ENCODE assay signal across 23 cellular contexts in the genomic region with DNA sequence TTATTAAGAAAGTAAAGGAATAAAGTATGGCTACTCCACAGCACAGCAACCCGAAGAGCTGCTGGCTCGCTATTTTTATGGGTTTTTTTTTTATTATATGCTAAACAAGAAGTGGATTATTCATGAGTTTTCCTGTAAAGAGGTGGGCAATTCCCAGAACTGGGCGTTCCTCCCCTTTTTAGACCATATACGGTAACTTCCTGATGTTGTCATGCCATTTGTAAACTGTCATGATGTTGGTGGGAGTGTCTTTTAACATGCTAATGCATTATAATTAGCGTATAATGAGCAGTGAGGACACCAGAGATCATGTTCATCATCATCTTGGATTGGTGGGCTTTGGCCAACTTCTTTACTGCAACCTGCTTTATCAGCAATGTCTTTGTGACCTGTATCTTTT.
DNase-seq lines count a peak whose midpoint lies in the region; ATAC-seq and TF ChIP-seq lines count a peak whose summit lies in the region.
"Had no signal": no experiment of that assay in that cellular context is flagged by ENCODE, and none has a peak within 500 bp of the region (broad histone marks: within the 10 kb centered on the region; RNA-seq: fewer than 3 reads in every experiment).

No MANE protein-coding gene starts in this region.

- peak overlapping the region; percentile 17 for H3K27ac Mint-ChIP-seq in T-helper 17 cell
- H3K27ac Mint-ChIP-seq: CD14-positive monocyte; CD4-positive, alpha-beta T cell had no signal

- H3K36me3 ChIP-seq in A673 (ENCODE audit: insufficient read depth, low read length, poor library complexity, severe bottlenecking) (no peaks in the 10 kb centered on the region), mesendoderm (ENCODE audit: control insufficient read depth, insufficient read depth, low read length) (no peaks in the 10 kb centered on the region), ovary (no peaks in the 10 kb centered on the region), heart left ventricle (no peaks in the 10 kb centered on the region)
- H3K36me3 ChIP-seq: BE2C had no signal

- CTCF ChIA-PET in A673 (lab: Charles Lee) = no interaction called here

- no peak overlapping the region for H4K5ac ChIP-seq in mesendoderm (ENCODE audit: low read length)

- POLR2A ChIA-PET in A673 (lab: Charles Lee; ENCODE audit: low non-redundant PET) = no interaction called here

- no peak overlapping the region for H3K56ac ChIP-seq in mesendoderm (ENCODE audit: low read length)

- H3K4me2 ChIP-seq in mesendoderm (ENCODE audit: low read length) = no peak overlapping the region
- H3K4me2 ChIP-seq: BLaER1 treated with 17β-estradiol and CSF1 and Interleukin-3, amounts not matched to agents 10 nM and 100 nM had no signal

- intact Hi-C loops in A673 (cut with micrococcal nuclease; ENCODE audit: unreplicated experiment) = no loop called here
- intact Hi-C loops in ovary (cut with DNase I) = no loop called here
- intact Hi-C loops in heart left ventricle (cut with DNase I) = no loop called here

- TF ChIP-seq CTCF in A673 (conservative IDR thresholded peaks at IDR 0.05; ENCODE audit: low read depth, low read length) (no peak), ovary (IDR thresholded peaks at IDR 0.05) (no peak), heart left ventricle (IDR thresholded peaks at IDR 0.05) (no peak)

- TF ChIP-seq POLR2A in ovary (IDR thresholded peaks at IDR 0.05) = no peak
- TF ChIP-seq POLR2A in heart left ventricle (IDR thresholded peaks at IDR 0.05) = no peak

- no peak overlapping the region for H3K4me3 ChIP-seq in A673 (ENCODE audit: low read depth, low read length, poor library complexity, severe bottlenecking)
- H3K4me3 ChIP-seq in mesendoderm (ENCODE audit: low read length) = no peak overlapping the region
- no peak overlapping the region for H3K4me3 ChIP-seq in ovary
- no peak overlapping the region for H3K4me3 ChIP-seq in heart left ventricle
- H3K4me3 ChIP-seq: BLaER1 treated with 17β-estradiol and CSF1 and Interleukin-3, amounts not matched to agents 10 nM and 100 nM; GM23248 had no signal

- no peaks in the 10 kb centered on the region for H3K79me1 ChIP-seq in mesendoderm (ENCODE audit: low read length)

- H3K27ac ChIP-seq in A673 (ENCODE audit: low read depth, low read length, poor library complexity, severe bottlenecking) = no peak overlapping the region
- H3K27ac ChIP-seq in mesendoderm (ENCODE audit: low read depth, low read length) = no peak overlapping the region
- H3K27ac ChIP-seq in ovary = no peak overlapping the region
- no peak overlapping the region for H3K27ac ChIP-seq in heart left ventricle
- H3K27ac ChIP-seq: 22Rv1; BLaER1 treated with 17β-estradiol and CSF1 and Interleukin-3, amounts not matched to agents 10 nM and 100 nM; GM23248 had no signal

- no peak overlapping the region for H2BK120ac ChIP-seq in mesendoderm (ENCODE audit: low read depth, low read length)

- WGBS in mesendoderm (ENCODE audit: extremely low coverage, insufficient coverage, low lambda C conversion rate) = no CpG with 5 or more reads among the region's 5 CpGs
- WGBS in ovary, 3 donors = 65 to 87% (median 66%) methylated on average over 5 of the region's 5 CpGs
- WGBS in heart left ventricle, 4 donors = 73 to 89% (median 82%) methylated on average over 5 of the region's 5 CpGs

- peak; percentile 11 for TF ChIP-seq EP300 in ovary (IDR thresholded peaks at IDR 0.05)

- ATAC-seq in T-helper 17 cell = no peak
- ATAC-seq in HG02798 (IDR thresholded peaks at IDR 0.05; ENCODE audit: poor library complexity, unreplicated experiment) = no peak
- no peak for ATAC-seq in heart left ventricle
- ATAC-seq in HG02571 (IDR thresholded peaks at IDR 0.05; ENCODE audit: unreplicated experiment) = no peak

- H3K4ac ChIP-seq in mesendoderm (ENCODE audit: low read depth, low read length) = no peak overlapping the region

- H3K9me3 ChIP-seq in A673 (ENCODE audit: low read depth, low read length, poor library complexity, severe bottlenecking) (no peaks in the 10 kb centered on the region), T-helper 17 cell (ENCODE audit: control insufficient read depth, low read length, poor library complexity, severe bottlenecking) (no peaks in the 10 kb centered on the region), ovary (no peaks in the 10 kb centered on the region), heart left ventricle (no peaks in the 10 kb centered on the region)
- H3K9me3 ChIP-seq: BE2C had no signal

- H3K4me1 Mint-ChIP-seq in T-helper 17 cell = peaks cover 8% of the 10 kb centered on the region

- no peak overlapping the region for H3K9ac ChIP-seq in mesendoderm (ENCODE audit: low read length)
- H3K9ac ChIP-seq: BLaER1 treated with 17β-estradiol and CSF1 and Interleukin-3, amounts not matched to agents 10 nM and 100 nM; GM23248 had no signal

- H2BK15ac ChIP-seq in mesendoderm (replicated peaks; ENCODE audit: low read depth) = no peak overlapping the region

- H3K27me3 Mint-ChIP-seq in T-helper 17 cell = no peaks in the 10 kb centered on the region
- H3K27me3 Mint-ChIP-seq: CD4-positive, alpha-beta T cell had no signal

- no peak overlapping the region for H4K8ac ChIP-seq in mesendoderm (ENCODE audit: low read depth, low read length)

- no peak overlapping the region for H3K4me3 Mint-ChIP-seq in T-helper 17 cell
- H3K4me3 Mint-ChIP-seq: CD14-positive monocyte; CD4-positive, alpha-beta T cell had no signal

- H3K36me3 Mint-ChIP-seq in T-helper 17 cell (ENCODE audit: low read depth) = peaks cover 2% of the 10 kb centered on the region
- H3K36me3 Mint-ChIP-seq: CD14-positive monocyte had no signal

- H3K18ac ChIP-seq in mesendoderm (ENCODE audit: low read length) = no peak overlapping the region

- H3K4me1 ChIP-seq in A673 (ENCODE audit: insufficient read depth, low read length, poor library complexity, severe bottlenecking) (no peaks in the 10 kb centered on the region), mesendoderm (ENCODE audit: control insufficient read depth, low read depth, low read length) (peaks cover 2% of the 10 kb centered on the region), ovary (ENCODE audit: insufficient read depth) (peaks cover 14% of the 10 kb centered on the region), heart left ventricle (peaks cover 0 to 17% (median 0%) of the 10 kb centered on the region in 12 donors)
- H3K4me1 ChIP-seq: BE2C had no signal

- no peak overlapping the region for H3K23ac ChIP-seq in mesendoderm (ENCODE audit: low read length)

- no TSS peak for BruUV-seq in A673 (replicated peaks; lab: Mats Ljungman, UMichigan)

- no peak overlapping the region for H2AK5ac ChIP-seq in mesendoderm (ENCODE audit: low read length)

- H3K27me3 ChIP-seq in A673 (replicated peaks; ENCODE audit: insufficient read depth, low read depth, low read length, poor library complexity) (no peaks in the 10 kb centered on the region), mesendoderm (ENCODE audit: insufficient read depth, low read length, poor library complexity) (no peaks in the 10 kb centered on the region), ovary (no peaks in the 10 kb centered on the region), heart left ventricle (no peaks in the 10 kb centered on the region)
- H3K27me3 ChIP-seq: BE2C; BLaER1 treated with 17β-estradiol and CSF1 and Interleukin-3, amounts not matched to agents 10 nM and 100 nM had no signal

- DNase-seq in A673 (ENCODE audit: low spot score) = peak; percentile 8
- DNase-seq in T-helper 17 cell = no peak
- peak; percentile 85 for DNase-seq in mesendoderm
- no peak for DNase-seq in ovary
- no peak for DNase-seq in superior temporal gyrus (ENCODE audit: extremely low spot score)
- DNase-seq in heart left ventricle = no peak
- DNase-seq: ACHN; AML-193; BE2C; Calu3; CD4-positive, alpha-beta T cell; COR-L47; DMS53; DMS79 treated with DMSO at 0.1 percent for 48 hours; GF-D8; GM23248; H7; HCEC 1CT had no signal

- H2BK5ac ChIP-seq in mesendoderm (ENCODE audit: low read length) = no peak overlapping the region

- H3K79me2 ChIP-seq in mesendoderm (ENCODE audit: control insufficient read depth, insufficient read depth, low read length) = no peaks in the 10 kb centered on the region

Comparison
In these comparisons a context has a peak if more than half of its experiments do, and no peak if none do; other contexts are left out.
1. DNase-seq: peak in A673 (single experiment) and mesendoderm (single experiment); none in T-helper 17 cell (0 of 3), ovary (0 of 5), superior temporal gyrus (single experiment) and heart left ventricle (0 of 5).